Comparison of ENCODE assay signal across 2 cellular contexts in genomic region chr11:67033661-67034166, GRCh38.
TF ChIP-seq lines count a peak whose summit lies in the region.

No MANE protein-coding gene starts in this region.

TF ChIP-seq in HCT116, 20 proteins besides CTCF, POLR2A, EP300 and RAD21:
- TF ChIP-seq JUND (IDR thresholded peaks at IDR 0.05) (no peak), FOSL1 (IDR thresholded peaks at IDR 0.05; ENCODE audit: low read depth) (no peak), EZH2phosphoT487 (IDR thresholded peaks at IDR 0.05; ENCODE audit: borderline replicate concordance) (no peak), CBX3 (IDR thresholded peaks at IDR 0.05; ENCODE audit: low read depth) (no peak), EZH2 (IDR thresholded peaks at IDR 0.05) (no peak), ZBTB33 (IDR thresholded peaks at IDR 0.05; ENCODE audit: extremely low read depth, insufficient replicate concordance, low read length) (no peak), CEBPB (IDR thresholded peaks at IDR 0.05; ENCODE audit: low read depth) (no peak), EGR1 (IDR thresholded peaks at IDR 0.05; ENCODE audit: low read depth) (no peak), ATF3 (IDR thresholded peaks at IDR 0.05) (no peak), TCF7L2 (IDR thresholded peaks at IDR 0.05; ENCODE audit: borderline replicate concordance, extremely low read depth, insufficient read depth, insufficient read length) (no peak), SP1 (IDR thresholded peaks at IDR 0.05; ENCODE audit: low read depth) (no peak)

TF ChIP-seq in SK-N-SH, 30 proteins besides CTCF, POLR2A, EP300 and RAD21:
- peak; percentile 64 for TF ChIP-seq TCF12 (IDR thresholded peaks at IDR 0.05)
- no peak for TF ChIP-seq USF2 (IDR thresholded peaks at IDR 0.05; ENCODE audit: borderline replicate concordance, low read depth, low read length)
- TF ChIP-seq USF1 (IDR thresholded peaks at IDR 0.05; ENCODE audit: borderline replicate concordance, low read depth): no peak
- peak; percentile 67; the same call in 1 of the 2 replicates for TF ChIP-seq FOSL2 (IDR thresholded peaks at IDR 0.05; ENCODE audit: borderline replicate concordance, low read depth)
- no peak for TF ChIP-seq ELF1 (IDR thresholded peaks at IDR 0.05)
- no peak for TF ChIP-seq EZH2phosphoT487 (IDR thresholded peaks at IDR 0.05; ENCODE audit: borderline replicate concordance, low read depth)
- TF ChIP-seq IRF3 (IDR thresholded peaks at IDR 0.05; ENCODE audit: low read depth, low read length): no peak
- no peak for TF ChIP-seq REST (IDR thresholded peaks at IDR 0.05; ENCODE audit: low read depth, low read length)
- TF ChIP-seq NFIC (IDR thresholded peaks at IDR 0.05; ENCODE audit: borderline replicate concordance): no peak; the same call in 1 of the 2 replicates
- TF ChIP-seq RCOR1 (IDR thresholded peaks at IDR 0.05; ENCODE audit: low read length): no peak
- no peak for TF ChIP-seq ZBTB33 (IDR thresholded peaks at IDR 0.05; ENCODE audit: borderline replicate concordance, low read depth)
- peak; percentile 32 for TF ChIP-seq PBX3 (IDR thresholded peaks at IDR 0.05)
- no peak for TF ChIP-seq RXRA (IDR thresholded peaks at IDR 0.05; ENCODE audit: borderline replicate concordance, low read depth)
- TF ChIP-seq FOXJ3 (CRISPR knock-in tag; IDR thresholded peaks at IDR 0.05): no peak
- TF ChIP-seq TEAD4 (IDR thresholded peaks at IDR 0.05; ENCODE audit: borderline replicate concordance, insufficient read depth): no peak
- TF ChIP-seq MAX (IDR thresholded peaks at IDR 0.05; ENCODE audit: low read depth): 0 out of 2 replicates have a peak, but pooled peaks have one; percentile 18
- TF ChIP-seq POLR2AphosphoS5 (IDR thresholded peaks at IDR 0.05; ENCODE audit: low read depth, low read length): no peak
- TF ChIP-seq SIN3A (IDR thresholded peaks at IDR 0.05; ENCODE audit: borderline replicate concordance, low read depth, low read length): no peak
- TF ChIP-seq MEF2A (IDR thresholded peaks at IDR 0.05; ENCODE audit: borderline replicate concordance, low read depth): peak; percentile 42; the same call in 1 of the 2 replicates
- no peak for TF ChIP-seq JUND (IDR thresholded peaks at IDR 0.05)
